In genomic region chr14:102317564-102318248, GRCh38 we compare ENCODE assay signal across 8 cellular contexts. TPM values are rescaled to one million over a fixed set of nuclear protein-coding genes. Genes with fewer than 3 reads are reported as not detected.
DNase-seq lines count a peak whose midpoint lies in the region; ATAC-seq, FAIRE-seq and TF ChIP-seq lines count a peak whose summit lies in the region.

No MANE protein-coding gene starts in this region.

- H2BK15ac ChIP-seq in H9 (ENCODE audit: low read depth, low read length), result no peak overlapping the region

- H3K79me2 ChIP-seq in H9 (ENCODE audit: insufficient read depth, low read length) (no peaks in the 10 kb centered on the region), mammary epithelial cell (ENCODE audit: insufficient read depth, low read length) (peaks cover 15% of the 10 kb centered on the region), HepG2 (ENCODE audit: insufficient read depth, low read length) (peaks cover 7% of the 10 kb centered on the region)

- no peak overlapping the region for H2AK5ac ChIP-seq in H9 (ENCODE audit: insufficient read length, low read length)

- no peak for FAIRE-seq in HepG2 (lab: Jason Lieb, UNC)

- in situ Hi-C loops in mammary epithelial cell (cut with MboI; ENCODE audit: low sequenced_read_pairs in 2 of 2) (loop anchor here in 1 of 2 donors (5.0 to 25.0 kb wide), 3 partner anchors 80 to 353 kb away; partner anchors contain the start of genes DYNC1H1 and HSP90AA1), HepG2 (cut with HindIII; ENCODE audit: extremely low pct_ligation_motif_present, low pct_unique_long_range_greater_than_20kb) (loop anchor here (5.0 to 10.0 kb wide), 2 partner anchors 243 to 355 kb away; partner anchors contain the start of gene DYNC1H1)

- H2BK5ac ChIP-seq in H9 (ENCODE audit: insufficient read length, low read length), result no peak overlapping the region

- H3K79me1 ChIP-seq in H9 (ENCODE audit: insufficient read depth, low read depth, low read length, poor library complexity, severe bottlenecking), result no peaks in the 10 kb centered on the region

- H3K27me3 ChIP-seq in H9 (ENCODE audit: insufficient read depth, low read length) (no peaks in the 10 kb centered on the region; the same call in 1 of the 2 replicates), mammary epithelial cell (ENCODE audit: insufficient read depth, low read length) (no peaks in the 10 kb centered on the region), HepG2 (ENCODE audit: control insufficient read depth in 1 of 2, insufficient read depth in 2 of 2, low read length in 2 of 2) (no peaks in the 10 kb centered on the region; a peak in 1 of 5 replicates), suprapubic skin (no peaks in the 10 kb centered on the region)

- peak overlapping the region; percentile 88 to 94 for H3K4me3 Mint-ChIP-seq in H9

- no peak for TF ChIP-seq POLR2A in HepG2 (IDR thresholded peaks at IDR 0.05; ENCODE audit: insufficient read depth in 1 of 2, low read depth in 2 of 2, low read length in 2 of 2)
- TF ChIP-seq POLR2A in suprapubic skin (IDR thresholded peaks at IDR 0.05), result no peak

- no peak overlapping the region for H4K5ac ChIP-seq in H9 (ENCODE audit: insufficient read length, low read depth, low read length)

- no peak overlapping the region for H3K56ac ChIP-seq in H9 (ENCODE audit: insufficient read length, low read depth, low read length)

- no peak overlapping the region for H3K14ac ChIP-seq in H9 (ENCODE audit: insufficient read depth, low read length)

- H3K36me3 ChIP-seq in mammary epithelial cell (ENCODE audit: insufficient read depth, low read length) (no peaks in the 10 kb centered on the region), HepG2 (replicated peaks in 1 of 2; ENCODE audit: control insufficient read depth in 1 of 2, insufficient read depth in 2 of 2, low read length in 2 of 2) (no peaks in the 10 kb centered on the region), suprapubic skin (no peaks in the 10 kb centered on the region)

- no peak for DNase-seq in H9
- DNase-seq in NOMO-1 treated with DMSO at 0.1 percent for 48 hours (lab: John Stamatoyannopoulos, UW; ENCODE audit: unreplicated experiment), result peak; percentile 85
- peak; percentile 41 for DNase-seq in mammary epithelial cell
- DNase-seq in HepG2 (ENCODE audit: low spot score), result peak; percentile 71
- no peak for DNase-seq in suprapubic skin (ENCODE audit: low spot score in 2 of 2)

- H3K4me3 ChIP-seq in mammary epithelial cell (replicated peaks in 1 of 3; ENCODE audit: insufficient read depth in 1 of 3, low read depth in 2 of 3, low read length in 3 of 3) (peak overlapping the region; percentile 43 to 67 (median 48)), HepG2 (replicated peaks in 1 of 3; ENCODE audit: insufficient read depth in 1 of 3, low read depth in 2 of 3, low read length in 3 of 3) (peak overlapping the region; percentile 70 to 86 (median 71)), suprapubic skin (peak overlapping the region; percentile 55)

- H2BK20ac ChIP-seq in H9 (ENCODE audit: low read depth, low read length, poor library complexity, severe bottlenecking), result no peak overlapping the region

- WGBS in H9 (ENCODE audit: extremely low coverage, insufficient read length, low lambda C conversion rate), result no CpG with 5 or more reads among the region's 12 CpGs
- WGBS in mammary epithelial cell (ENCODE audit: low coverage, missing lambda C conversion rate), result 17% methylated on average over 12 of the region's 12 CpGs
- 0% methylated on average over 12 of the region's 12 CpGs for WGBS in HepG2 (ENCODE audit: low lambda C conversion rate)
- WGBS in suprapubic skin, result 36% methylated on average over 12 of the region's 12 CpGs

- no peaks in the 10 kb centered on the region; a peak in 2 of 7 replicates for H3K36me3 Mint-ChIP-seq in H9 (ENCODE audit: insufficient read depth in 1 of 3, low read depth in 3 of 3)

- BruUV-seq in mammary epithelial cell (replicated peaks; lab: Mats Ljungman, UMichigan), result no TSS peak
- BruUV-seq in HepG2 (replicated peaks; lab: Mats Ljungman, UMichigan), result TSS peak; percentile 30

- H2BK120ac ChIP-seq in H9 (ENCODE audit: low read depth, low read length, poor library complexity, severe bottlenecking), result no peak overlapping the region

- H3K23ac ChIP-seq in H9 (ENCODE audit: insufficient read length, low read depth, low read length), result no peak overlapping the region

- TF ChIP-seq EP300 in HepG2 (IDR thresholded peaks at IDR 0.05; ENCODE audit: low read depth in 2 of 2, low read length in 2 of 2) (no peak), HepG2 (CRISPR knock-in tag; IDR thresholded peaks at IDR 0.05; ENCODE audit: borderline replicate concordance) (no peak), suprapubic skin (IDR thresholded peaks at IDR 0.05) (no peak)

- H3T11ph ChIP-seq in H9 (ENCODE audit: low read length), result no peak overlapping the region

- H4K91ac ChIP-seq in H9 (ENCODE audit: insufficient read length, low read depth, low read length), result no peak overlapping the region

- H4K8ac ChIP-seq in H9 (replicated peaks; ENCODE audit: insufficient read length, low read depth, low read length), result no peak overlapping the region

- peaks cover 40 to 48% of the 10 kb centered on the region in 2 experiments for H3K4me1 Mint-ChIP-seq in H9

- peak; percentile 14 for ATAC-seq in HepG2
- ATAC-seq in HG03025 (IDR thresholded peaks at IDR 0.05; ENCODE audit: low FRiP score, unreplicated experiment), result no peak
- no peak for ATAC-seq in HG03095 (IDR thresholded peaks at IDR 0.05; ENCODE audit: unreplicated experiment)

- no peak overlapping the region for H3K9ac ChIP-seq in H9 (ENCODE audit: extremely low read depth, insufficient read length, low read length)
- no peak overlapping the region for H3K9ac ChIP-seq in mammary epithelial cell (ENCODE audit: insufficient read depth, low read length)
- H3K9ac ChIP-seq in HepG2 (ENCODE audit: insufficient read depth, low read depth, low read length), result peak overlapping the region; percentile 98

- H3K27ac Mint-ChIP-seq in H9, result peak overlapping the region in 2 of 3 experiments; percentile 83 to 97; a peak in 5 of 7 replicates

- no peaks in the 10 kb centered on the region for H3K9me3 ChIP-seq in H9 (ENCODE audit: control insufficient read depth, low read depth, low read length)
- no peaks in the 10 kb centered on the region for H3K9me3 ChIP-seq in mammary epithelial cell (replicated peaks; ENCODE audit: insufficient read depth, low read length)
- H3K9me3 ChIP-seq in HepG2 (ENCODE audit: low read length), result no peaks in the 10 kb centered on the region
- no peaks in the 10 kb centered on the region for H3K9me3 ChIP-seq in suprapubic skin

- peak; percentile 15; the same call in 1 of the 2 replicates for TF ChIP-seq RAD21 in HepG2 (CRISPR knock-in tag; IDR thresholded peaks at IDR 0.05)

- no peaks in the 10 kb centered on the region for H4K20me1 ChIP-seq in H9 (ENCODE audit: control insufficient read depth, insufficient read depth, insufficient read length)
- no peaks in the 10 kb centered on the region for H4K20me1 ChIP-seq in mammary epithelial cell (ENCODE audit: insufficient read depth, low read length)
- no peaks in the 10 kb centered on the region for H4K20me1 ChIP-seq in HepG2 (ENCODE audit: insufficient read depth, low read length)

- no peaks in the 10 kb centered on the region; the same call in 1 of the 2 replicates for H3K4me1 ChIP-seq in H9 (ENCODE audit: insufficient read depth, low read length)
- H3K4me1 ChIP-seq in mammary epithelial cell (ENCODE audit: insufficient read depth, low read length), result peaks cover 52% of the 10 kb centered on the region
- peaks cover 62% of the 10 kb centered on the region for H3K4me1 ChIP-seq in HepG2 (ENCODE audit: insufficient read depth, low read length)
- peaks cover 54% of the 10 kb centered on the region for H3K4me1 ChIP-seq in suprapubic skin

- TF ChIP-seq CTCF in C4-2B (conservative IDR thresholded peaks at IDR 0.05) (no peak; the same call in 1 of the 2 replicates), H9 (conservative IDR thresholded peaks at IDR 0.05) (0 out of 3 replicates have a peak, but pooled peaks have one; percentile 17), mammary epithelial cell (conservative IDR thresholded peaks at IDR 0.05 in 1 of 2, IDR thresholded peaks at IDR 0.05 in 1 of 2; ENCODE audit: extremely low read depth in 1 of 2, insufficient read depth in 1 of 2, low read depth in 1 of 2, low read length in 2 of 2) (peak; percentile 23 to 42), HepG2 (CRISPR knock-in tag; IDR thresholded peaks at IDR 0.05) (peak; percentile 66), suprapubic skin (IDR thresholded peaks at IDR 0.05) (no peak)

- H2AFZ ChIP-seq in H9 (ENCODE audit: low read length) (no peak overlapping the region), mammary epithelial cell (ENCODE audit: low read depth, low read length) (peak overlapping the region; percentile 88), HepG2 (ENCODE audit: low read length) (peak overlapping the region; percentile 59)

- CTCF ChIA-PET in mammary epithelial cell (lab: Charles Lee; ENCODE audit: low non-redundant PET) (interaction anchor here (0.5 to 0.6 kb wide), 4 partner anchors 84 to 202 kb away, joined by 3 to 6 read pairs (median 4); no protein-coding TSS in a partner anchor), HepG2 (lab: Yijun Ruan, JAX; ENCODE audit: low intra/inter-chr PET ratio, low total read pairs) (interaction anchor here (1.5 kb wide), 1 partner anchor 82 kb away, joined by 3 read pairs; no protein-coding TSS in a partner anchor)

- H3K23me2 ChIP-seq in H9 (ENCODE audit: insufficient read length, low read depth, low read length, poor library complexity, severe bottlenecking), result peaks cover 21% of the 10 kb centered on the region

- no peaks in the 10 kb centered on the region; a peak in 1 of 5 replicates for H3K9me3 Mint-ChIP-seq in H9

- H3K27ac ChIP-seq in C4-2B (peak overlapping the region; percentile 62), H9 (ENCODE audit: insufficient read length, low read depth, low read length) (no peak overlapping the region), mammary epithelial cell (ENCODE audit: insufficient read depth, low read depth, low read length) (no peak overlapping the region), HepG2 (ENCODE audit: extremely low read length, insufficient read depth, low read length) (peak overlapping the region; percentile 80), suprapubic skin (peak overlapping the region; percentile 75)

- dilution Hi-C loops in mammary epithelial cell (cut with HindIII; ENCODE audit: low sequenced_read_pairs), result no loop called here

- H3K4me2 ChIP-seq in H9 (ENCODE audit: insufficient read depth, insufficient read length, low read length), result peak overlapping the region; percentile 50
- peak overlapping the region; percentile 91 for H3K4me2 ChIP-seq in mammary epithelial cell (ENCODE audit: insufficient read depth, low read depth, low read length)
- peak overlapping the region; percentile 86 for H3K4me2 ChIP-seq in HepG2 (ENCODE audit: low read depth, low read length)

- peaks cover 35% of the 10 kb centered on the region for H3K27me3 Mint-ChIP-seq in H9 (ENCODE audit: low read depth)

- no peak overlapping the region for H2BK12ac ChIP-seq in H9 (ENCODE audit: insufficient read length, low read depth, low read length)

- no peak overlapping the region for H3K4ac ChIP-seq in H9 (ENCODE audit: low read depth, low read length)

- intact Hi-C loops in mammary epithelial cell (cut with micrococcal nuclease) (loop anchor here (1.0 to 5.0 kb wide), 4 partner anchors 37 to 370 kb away; partner anchors contain the start of gene RCOR1), HepG2 (cut with micrococcal nuclease; ENCODE audit: unreplicated experiment) (loop anchor here (2.0 to 5.0 kb wide), 3 partner anchors 45 to 200 kb away; partner anchors contain the start of genes CINP and TECPR2)

- no peak overlapping the region for H3K18ac ChIP-seq in H9 (ENCODE audit: insufficient read length, low read depth, low read length)

- POLR2A ChIA-PET in HepG2 (lab: Yijun Ruan, JAX), result interaction anchor here (1.1 to 2.8 kb wide), 7 partner anchors 12 to 229 kb away, joined by 3 to 14 read pairs (median 3); partner anchors contain the start of genes CINP, MOK, TECPR2 and WDR20

RNA-seq across cellular contexts. Expression of gene ZNF839, which starts 1.8 kb away (rescaled TPM):
- total RNA-seq in H9 (2021) (9.4 and 10.4 TPM in 2 replicates), mammary epithelial cell (10 to 100 TPM; 12.0 to 14.1 TPM), HepG2 (2016; rRNA removed; fragmentation: Illumina TruSeq; extraction: Trizol) (8.2 and 12.8 TPM in 2 replicates), suprapubic skin (10 to 100 TPM in 3 of 4 donors, 1 to 10 TPM in 1; 9.2 to 41.0 (median 17.7) TPM)
- polyA plus RNA-seq in mammary epithelial cell (8.3 TPM), HepG2 (2011; rRNA removed) (9.3 and 11.1 TPM in 2 replicates)
- polyA minus RNA-seq in mammary epithelial cell, result 17.3 TPM
- 9.1 and 10.6 TPM in 2 replicates for total RNA-seq in HepG2 (2016; cell fraction: cytosol; rRNA removed; fragmentation: Illumina TruSeq; extraction: Trizol; ENCODE audit: low read depth)
- total RNA-seq in HepG2 (2016; cell fraction: insoluble cytoplasmic fraction; rRNA removed; fragmentation: Illumina TruSeq; extraction: Trizol), result 8.4 and 10.7 TPM in 2 replicates
- 9.6 and 11.1 TPM in 2 replicates for total RNA-seq in HepG2 (2016; cell fraction: membrane; rRNA removed; fragmentation: Illumina TruSeq; extraction: Trizol)
- 11.5 and 11.8 TPM in 2 replicates for total RNA-seq in HepG2 (2016; cell fraction: nucleus; rRNA removed; fragmentation: Illumina TruSeq; extraction: Trizol)
- polyA plus RNA-seq in HepG2 (2011; cell fraction: cytosol; rRNA removed), result 5.1 and 6.1 TPM in 2 replicates
- 26.5 and 27.5 TPM in 2 replicates for polyA plus RNA-seq in HepG2 (2011; cell fraction: nucleus; rRNA removed)
- 4.2 and 5.2 TPM in 2 replicates for polyA plus RNA-seq in HepG2 (2012)
- 1.3 and 1.6 TPM in 2 replicates for polyA plus RNA-seq in HepG2 (2016; cell fraction: cytosol; fragmentation: Illumina TruSeq; extraction: Trizol; ENCODE audit: low read depth)
- 5.7 and 6.5 TPM in 2 replicates for polyA plus RNA-seq in HepG2 (2016; cell fraction: insoluble cytoplasmic fraction; fragmentation: Illumina TruSeq; extraction: Trizol; ENCODE audit: low read depth)
- 3.0 and 4.1 TPM in 2 replicates for polyA plus RNA-seq in HepG2 (2016; cell fraction: membrane; fragmentation: Illumina TruSeq; extraction: Trizol; ENCODE audit: low read depth)
- polyA plus RNA-seq in HepG2 (2016; cell fraction: nucleus; fragmentation: Illumina TruSeq; extraction: Trizol; ENCODE audit: insufficient read depth, low read depth), result 33.2 and 35.7 TPM in 2 replicates
- 7.4 and 14.9 TPM in 2 replicates for polyA minus RNA-seq in HepG2 (2011; rRNA and poly(A)+ RNA removed; ENCODE audit: low replicate concordance)
- polyA minus RNA-seq in HepG2 (2011; cell fraction: cytosol; rRNA and poly(A)+ RNA removed), result 4.6 and 4.8 TPM in 2 replicates
- polyA minus RNA-seq in HepG2 (2011; cell fraction: nucleus; rRNA and poly(A)+ RNA removed), result 11.6 and 11.8 TPM in 2 replicates

RNA-seq across cellular contexts. Expression of gene MOK, which starts 12.7 kb away (rescaled TPM):
- total RNA-seq in H9 (2021) (2.8 and 3.0 TPM in 2 replicates), mammary epithelial cell (10 to 100 TPM; 41.6 to 49.0 TPM), HepG2 (2016; rRNA removed; fragmentation: Illumina TruSeq; extraction: Trizol) (11.8 and 15.3 TPM in 2 replicates), suprapubic skin (10 to 100 TPM; 13.0 to 25.4 (median 17.0) TPM)
- polyA plus RNA-seq in mammary epithelial cell (38.3 TPM), HepG2 (2011; rRNA removed) (16.9 and 17.6 TPM in 2 replicates)
- polyA minus RNA-seq in mammary epithelial cell, result 9.1 TPM
- 7.0 and 12.1 TPM in 2 replicates for total RNA-seq in HepG2 (2016; cell fraction: cytosol; rRNA removed; fragmentation: Illumina TruSeq; extraction: Trizol; ENCODE audit: low read depth)
- 10.5 and 15.8 TPM in 2 replicates for total RNA-seq in HepG2 (2016; cell fraction: insoluble cytoplasmic fraction; rRNA removed; fragmentation: Illumina TruSeq; extraction: Trizol)
- 15.2 and 16.8 TPM in 2 replicates for total RNA-seq in HepG2 (2016; cell fraction: membrane; rRNA removed; fragmentation: Illumina TruSeq; extraction: Trizol)
- 26.0 and 26.9 TPM in 2 replicates for total RNA-seq in HepG2 (2016; cell fraction: nucleus; rRNA removed; fragmentation: Illumina TruSeq; extraction: Trizol)
- 10.7 and 15.6 TPM in 2 replicates for polyA plus RNA-seq in HepG2 (2011; cell fraction: cytosol; rRNA removed)
- polyA plus RNA-seq in HepG2 (2011; cell fraction: nucleus; rRNA removed), result 56.1 and 57.8 TPM in 2 replicates
- 7.0 and 8.7 TPM in 2 replicates for polyA plus RNA-seq in HepG2 (2012)
- 13.9 and 14.7 TPM in 2 replicates for polyA plus RNA-seq in HepG2 (2016; cell fraction: cytosol; fragmentation: Illumina TruSeq; extraction: Trizol; ENCODE audit: low read depth)
- 15.1 and 15.7 TPM in 2 replicates for polyA plus RNA-seq in HepG2 (2016; cell fraction: insoluble cytoplasmic fraction; fragmentation: Illumina TruSeq; extraction: Trizol; ENCODE audit: low read depth)
- 19.4 and 21.3 TPM in 2 replicates for polyA plus RNA-seq in HepG2 (2016; cell fraction: membrane; fragmentation: Illumina TruSeq; extraction: Trizol; ENCODE audit: low read depth)
- polyA plus RNA-seq in HepG2 (2016; cell fraction: nucleus; fragmentation: Illumina TruSeq; extraction: Trizol; ENCODE audit: insufficient read depth, low read depth), result 51.9 and 52.5 TPM in 2 replicates
- polyA minus RNA-seq in HepG2 (2011; rRNA and poly(A)+ RNA removed; ENCODE audit: low replicate concordance), result 4.3 and 8.7 TPM in 2 replicates
- 5.2 and 5.4 TPM in 2 replicates for polyA minus RNA-seq in HepG2 (2011; cell fraction: cytosol; rRNA and poly(A)+ RNA removed)
- polyA minus RNA-seq in HepG2 (2011; cell fraction: nucleus; rRNA and poly(A)+ RNA removed), result 29.5 and 42.1 TPM in 2 replicates

RNA-seq across cellular contexts. Expression of gene CINP, which starts 45.0 kb away (rescaled TPM):
- total RNA-seq in H9 (2021) (39.3 and 39.5 TPM in 2 replicates), mammary epithelial cell (10 to 100 TPM; 36.0 to 44.8 TPM), HepG2 (2016; rRNA removed; fragmentation: Illumina TruSeq; extraction: Trizol) (42.8 and 59.7 TPM in 2 replicates), suprapubic skin (10 to 100 TPM; 28.3 to 35.1 (median 29.4) TPM)
- polyA plus RNA-seq in mammary epithelial cell (56.7 TPM), HepG2 (2011; rRNA removed) (30.9 and 32.8 TPM in 2 replicates)
- 21.6 TPM for polyA minus RNA-seq in mammary epithelial cell
- 9.8 and 10.7 TPM in 2 replicates for total RNA-seq in HepG2 (2016; cell fraction: cytosol; rRNA removed; fragmentation: Illumina TruSeq; extraction: Trizol; ENCODE audit: low read depth)
- total RNA-seq in HepG2 (2016; cell fraction: insoluble cytoplasmic fraction; rRNA removed; fragmentation: Illumina TruSeq; extraction: Trizol), result 42.0 and 63.9 TPM in 2 replicates
- 19.4 and 21.7 TPM in 2 replicates for total RNA-seq in HepG2 (2016; cell fraction: membrane; rRNA removed; fragmentation: Illumina TruSeq; extraction: Trizol)
- total RNA-seq in HepG2 (2016; cell fraction: nucleus; rRNA removed; fragmentation: Illumina TruSeq; extraction: Trizol), result 14.1 and 15.2 TPM in 2 replicates
- 37.0 and 48.8 TPM in 2 replicates for polyA plus RNA-seq in HepG2 (2011; cell fraction: cytosol; rRNA removed)
- 9.4 and 12.4 TPM in 2 replicates for polyA plus RNA-seq in HepG2 (2011; cell fraction: nucleus; rRNA removed)
- 22.1 and 22.3 TPM in 2 replicates for polyA plus RNA-seq in HepG2 (2012)
- polyA plus RNA-seq in HepG2 (2016; cell fraction: cytosol; fragmentation: Illumina TruSeq; extraction: Trizol; ENCODE audit: low read depth), result 14.5 and 14.8 TPM in 2 replicates
- polyA plus RNA-seq in HepG2 (2016; cell fraction: insoluble cytoplasmic fraction; fragmentation: Illumina TruSeq; extraction: Trizol; ENCODE audit: low read depth), result 70.2 and 75.7 TPM in 2 replicates
- polyA plus RNA-seq in HepG2 (2016; cell fraction: membrane; fragmentation: Illumina TruSeq; extraction: Trizol; ENCODE audit: low read depth), result 15.8 and 20.2 TPM in 2 replicates
- polyA plus RNA-seq in HepG2 (2016; cell fraction: nucleus; fragmentation: Illumina TruSeq; extraction: Trizol; ENCODE audit: insufficient read depth, low read depth), result 24.1 and 25.0 TPM in 2 replicates
- polyA minus RNA-seq in HepG2 (2011; rRNA and poly(A)+ RNA removed; ENCODE audit: low replicate concordance), result 47.0 and 60.6 TPM in 2 replicates
- 13.5 and 13.8 TPM in 2 replicates for polyA minus RNA-seq in HepG2 (2011; cell fraction: cytosol; rRNA and poly(A)+ RNA removed)
- 17.0 and 18.9 TPM in 2 replicates for polyA minus RNA-seq in HepG2 (2011; cell fraction: nucleus; rRNA and poly(A)+ RNA removed)

RNA-seq across cellular contexts. Expression of gene TECPR2, which starts 45.0 kb away (rescaled TPM):
- total RNA-seq in H9 (2021) (15.0 and 15.4 TPM in 2 replicates), mammary epithelial cell (10 to 100 TPM; 26.3 to 27.5 TPM), HepG2 (2016; rRNA removed; fragmentation: Illumina TruSeq; extraction: Trizol) (5.7 and 13.6 TPM in 2 replicates), suprapubic skin (10 to 100 TPM; 12.1 to 22.6 (median 16.8) TPM)
- polyA plus RNA-seq in mammary epithelial cell (6.3 TPM), HepG2 (2011; rRNA removed) (3.5 and 4.6 TPM in 2 replicates)
- polyA minus RNA-seq in mammary epithelial cell, result 17.8 TPM
- total RNA-seq in HepG2 (2016; cell fraction: cytosol; rRNA removed; fragmentation: Illumina TruSeq; extraction: Trizol; ENCODE audit: low read depth), result 1.9 and 2.0 TPM in 2 replicates
- 7.0 and 9.8 TPM in 2 replicates for total RNA-seq in HepG2 (2016; cell fraction: insoluble cytoplasmic fraction; rRNA removed; fragmentation: Illumina TruSeq; extraction: Trizol)
- total RNA-seq in HepG2 (2016; cell fraction: membrane; rRNA removed; fragmentation: Illumina TruSeq; extraction: Trizol), result 2.6 and 5.0 TPM in 2 replicates
- total RNA-seq in HepG2 (2016; cell fraction: nucleus; rRNA removed; fragmentation: Illumina TruSeq; extraction: Trizol), result 7.5 and 9.3 TPM in 2 replicates
- polyA plus RNA-seq in HepG2 (2011; cell fraction: cytosol; rRNA removed), result 2.6 and 2.7 TPM in 2 replicates
- polyA plus RNA-seq in HepG2 (2011; cell fraction: nucleus; rRNA removed), result 7.3 and 11.9 TPM in 2 replicates
- 3.2 and 3.8 TPM in 2 replicates for polyA plus RNA-seq in HepG2 (2012)
- 0.25 and 0.41 TPM in 2 replicates for polyA plus RNA-seq in HepG2 (2016; cell fraction: cytosol; fragmentation: Illumina TruSeq; extraction: Trizol; ENCODE audit: low read depth)
- polyA plus RNA-seq in HepG2 (2016; cell fraction: insoluble cytoplasmic fraction; fragmentation: Illumina TruSeq; extraction: Trizol; ENCODE audit: low read depth), result 3.3 and 5.5 TPM in 2 replicates
- polyA plus RNA-seq in HepG2 (2016; cell fraction: membrane; fragmentation: Illumina TruSeq; extraction: Trizol; ENCODE audit: low read depth), result 0.94 and 1.0 TPM in 2 replicates
- 8.0 and 10.0 TPM in 2 replicates for polyA plus RNA-seq in HepG2 (2016; cell fraction: nucleus; fragmentation: Illumina TruSeq; extraction: Trizol; ENCODE audit: insufficient read depth, low read depth)
- 12.3 and 15.8 TPM in 2 replicates for polyA minus RNA-seq in HepG2 (2011; rRNA and poly(A)+ RNA removed; ENCODE audit: low replicate concordance)
- polyA minus RNA-seq in HepG2 (2011; cell fraction: cytosol; rRNA and poly(A)+ RNA removed), result 3.6 and 7.3 TPM in 2 replicates
- polyA minus RNA-seq in HepG2 (2011; cell fraction: nucleus; rRNA and poly(A)+ RNA removed), result 8.8 and 9.8 TPM in 2 replicates

Comparison
In these comparisons a context has a peak if more than half of its experiments do, and no peak if none do; other contexts are left out.
1. H3K27ac ChIP-seq: peak in C4-2B (single experiment), HepG2 (single experiment) and suprapubic skin (single experiment); none in H9 (single experiment) and mammary epithelial cell (single experiment).
2. CTCF ChIP-seq: peak in H9 (single experiment), mammary epithelial cell (2 of 2) and HepG2 (single experiment); none in C4-2B (single experiment) and suprapubic skin (0 of 2).
3. DNase-seq: peak in NOMO-1 treated with DMSO at 0.1 percent for 48 hours (single experiment), mammary epithelial cell (single experiment) and HepG2 (single experiment); none in H9 (single experiment) and suprapubic skin (0 of 2).
4. Peak in every context shown above with its lines, with median percentiles within 50 percentile points of each other: H3K4me2 ChIP-seq and H3K4me3 ChIP-seq.